Comparison of ENCODE assay signal across 23 cellular contexts in genomic region chr16:85453179-85453678, GRCh38.
"Had no signal": no experiment of that assay in that cellular context is flagged by ENCODE, and none has a peak within 500 bp of the region (broad histone marks: within the 10 kb centered on the region; RNA-seq: fewer than 3 reads in every experiment).

No MANE protein-coding gene starts in this region.

- H3K27ac Mint-ChIP-seq: activated CD4-positive, alpha-beta T cell treated with anti-CD3 and anti-CD28 coated beads, Interleukin-2, amount 10 ng/mL, durations not matched to agents 24 days and 14 days; activated CD8-positive, alpha-beta T cell treated with anti-CD3 and anti-CD28 coated beads, Interleukin-2, amount 10 ng/mL, durations not matched to agents 7 days and 5 days; activated naive CD8-positive, alpha-beta T cell; nephron progenitor cell had no signal

- H3K4me1 ChIP-seq: left ventricle myocardium inferior had no signal

- H3K4me3 Mint-ChIP-seq: activated CD4-positive, alpha-beta T cell treated with anti-CD3 and anti-CD28 coated beads, Interleukin-2, amount 10 ng/mL, durations not matched to agents 24 days and 14 days; activated CD8-positive, alpha-beta T cell treated with anti-CD3 and anti-CD28 coated beads, Interleukin-2, amount 10 ng/mL, durations not matched to agents 7 days and 5 days; activated naive CD8-positive, alpha-beta T cell; central memory CD8-positive, alpha-beta T cell; nephron progenitor cell had no signal

- H3K4me3 ChIP-seq: hepatocyte, left ventricle myocardium inferior, prostate gland, spleen, tibial artery had no signal

- H2AFZ ChIP-seq: hepatocyte had no signal

- H3K9me3 ChIP-seq: breast epithelium, left ventricle myocardium inferior, prostate gland, spleen, tibial artery had no signal

- H3K4me2 ChIP-seq: hepatocyte had no signal

- H3K27me3 ChIP-seq: breast epithelium, hepatocyte, tibial artery had no signal

- ATAC-seq: activated CD4-positive, CD25-positive, alpha-beta regulatory T cell treated with anti-CD3 and anti-CD28 coated beads, Interleukin-2, amount 50 U/mL, for 24 hours; activated CD8-positive, alpha-beta T cell treated with anti-CD3 and anti-CD28 coated beads, Interleukin-2, amount 10 ng/mL, durations not matched to agents 7 days and 5 days; effector memory CD8-positive, alpha-beta T cell; esophagus mucosa had no signal

- H3K79me2 ChIP-seq: hepatocyte had no signal

- DNase-seq: activated CD4-positive, alpha-beta T cell treated with anti-CD3 and anti-CD28 coated beads, Interleukin-2, amount 10 ng/mL, durations not matched to agents 24 days and 14 days; activated CD8-positive, alpha-beta T cell treated with anti-CD3 and anti-CD28 coated beads, Interleukin-2, amount 10 ng/mL, durations not matched to agents 7 days and 5 days; activated T-cell treated with anti-CD3 and anti-CD28 coated beads, Interleukin-2, amount 50 U/mL, for 1 hour; effector memory CD8-positive, alpha-beta T cell; foreskin melanocyte; glutamatergic neuron; kidney glomerular epithelial cell; left ventricle myocardium inferior; mammary epithelial cell; midbrain; nephron progenitor cell; occipital lobe; spleen; stimulated activated CD4-positive, alpha-beta T cell treated with anti-CD3 and anti-CD28 coated beads, Interleukin-4, amount 100 ng/mL, for 24 hours; stimulated activated naive CD4-positive, alpha-beta T cell treated with Interleukin-2 at 50 U/mL for 16 hours; tibial artery had no signal

- H3K36me3 Mint-ChIP-seq: activated naive CD8-positive, alpha-beta T cell had no signal

- H3K9me3 Mint-ChIP-seq: activated CD4-positive, alpha-beta T cell treated with anti-CD3 and anti-CD28 coated beads, Interleukin-2, amount 10 ng/mL, durations not matched to agents 24 days and 14 days; central memory CD8-positive, alpha-beta T cell; effector memory CD8-positive, alpha-beta T cell; nephron progenitor cell had no signal

- H3K27me3 Mint-ChIP-seq: activated CD4-positive, alpha-beta T cell treated with anti-CD3 and anti-CD28 coated beads, Interleukin-2, amount 10 ng/mL, durations not matched to agents 24 days and 14 days; activated naive CD8-positive, alpha-beta T cell; central memory CD8-positive, alpha-beta T cell had no signal

- H3K27ac ChIP-seq: breast epithelium, hepatocyte, left ventricle myocardium inferior, prostate gland, spleen, tibial artery had no signal

- H3K36me3 ChIP-seq: breast epithelium, left ventricle myocardium inferior, prostate gland, spleen, tibial artery had no signal
